8 cellular contexts compared by ENCODE assay signal in genomic region chr16:72501739-72502653, GRCh38.
DNase-seq lines count a peak whose midpoint lies in the region; ATAC-seq and TF ChIP-seq lines count a peak whose summit lies in the region.

No MANE protein-coding gene starts in this region.

- H3K4me3 ChIP-seq in fibroblast of mammary gland (ENCODE audit: control insufficient read depth, low read depth, low read length), result no peak overlapping the region
- no peak overlapping the region for H3K4me3 ChIP-seq in neural cell (ENCODE audit: low read length)

- TF ChIP-seq CTCF in GM13977 (IDR thresholded peaks at IDR 0.05; ENCODE audit: extremely low read depth, insufficient read depth, missing control alignments), result peak; percentile 92
- peak; percentile 95 for TF ChIP-seq CTCF in fibroblast of mammary gland (conservative IDR thresholded peaks at IDR 0.05; ENCODE audit: control insufficient read depth, insufficient read depth, low read depth, low read length)
- peak; percentile 93 for TF ChIP-seq CTCF in neural cell (IDR thresholded peaks at IDR 0.05; ENCODE audit: poor library complexity, severe bottlenecking)

- no peaks in the 10 kb centered on the region for H3K27me3 ChIP-seq in neural cell (ENCODE audit: insufficient read depth, low read depth, low read length)

- H3K27ac ChIP-seq in neural cell (ENCODE audit: low read length), result peak overlapping the region; percentile 97

- ATAC-seq in HG03108 (IDR thresholded peaks at IDR 0.05; ENCODE audit: unreplicated experiment), result peak; percentile 56

- no peak overlapping the region for H3K4me2 ChIP-seq in neural cell (ENCODE audit: low read length)

- H3K9me2 ChIP-seq in neural cell (ENCODE audit: insufficient read depth, low read length), result no peaks in the 10 kb centered on the region

- H3K9me3 ChIP-seq in neural cell (ENCODE audit: low read length), result no peaks in the 10 kb centered on the region

- peak; percentile 63 for TF ChIP-seq EP300 in neural cell (conservative IDR thresholded peaks at IDR 0.05; ENCODE audit: poor library complexity, severe bottlenecking)

- peak; percentile 96 for TF ChIP-seq RAD21 in neural cell (conservative IDR thresholded peaks at IDR 0.05)

- peak; percentile 79 for DNase-seq in AG08396 (ENCODE audit: low spot score)
- DNase-seq in GM13977 (ENCODE audit: low spot score), result peak; percentile 76
- peak; percentile 73 for DNase-seq in NCI-H2227 (lab: John Stamatoyannopoulos, UW; ENCODE audit: unreplicated experiment)
- DNase-seq in activated CD4-positive, alpha-beta T cell treated with anti-CD3 and anti-CD28 coated beads, Interleukin-2, amount 50 U/mL, for 48 hours, result peak; percentile 41 to 49
- DNase-seq in fibroblast of mammary gland (ENCODE audit: low read depth), result peak; percentile 78
- no peak for DNase-seq in cerebellar nuclear complex (lab: John Stamatoyannopoulos, UW)

- in situ Hi-C loops in GM13977 (cut with MboI; ENCODE audit: low pct_unique_long_range_greater_than_20kb, low sequenced_read_pairs, unreplicated experiment), result no loop called here

- H3K9ac ChIP-seq in neural cell (ENCODE audit: low read length), result peak overlapping the region; percentile 67

- H4K20me1 ChIP-seq in neural cell (ENCODE audit: insufficient read depth), result no peaks in the 10 kb centered on the region

- H3F3A ChIP-seq in neural cell (ENCODE audit: insufficient read depth, low read length, poor library complexity, severe bottlenecking), result peaks cover 9% of the 10 kb centered on the region

- no peaks in the 10 kb centered on the region for H3K36me3 ChIP-seq in neural cell (ENCODE audit: insufficient read depth, low read length)

- peak overlapping the region; percentile 30 for H2AFZ ChIP-seq in neural cell (ENCODE audit: low read depth, low read length)

- H3K79me2 ChIP-seq in neural cell (replicated peaks; ENCODE audit: insufficient read depth, low read length), result peaks cover 45% of the 10 kb centered on the region

TF ChIP-seq in neural cell, 6 proteins besides CTCF, POLR2A, EP300 and RAD21:
- TF ChIP-seq POLR2AphosphoS5 (IDR thresholded peaks at IDR 0.05), result no peak
- TF ChIP-seq MXI1 (conservative IDR thresholded peaks at IDR 0.05; ENCODE audit: poor library complexity, severe bottlenecking), result no peak
- peak; percentile 14 for TF ChIP-seq REST (IDR thresholded peaks at IDR 0.05; ENCODE audit: borderline replicate concordance)
- TF ChIP-seq EZH2 (IDR thresholded peaks at IDR 0.05; ENCODE audit: borderline replicate concordance, insufficient read depth, low read length, poor library complexity, severe bottlenecking), result no peak
- peak; percentile 92 for TF ChIP-seq SMC3 (conservative IDR thresholded peaks at IDR 0.05; ENCODE audit: poor library complexity)
- no peak for TF ChIP-seq TAF1 (IDR thresholded peaks at IDR 0.05; ENCODE audit: low read depth)

Comparison
In these comparisons a context has a peak if more than half of its experiments do, and no peak if none do; other contexts are left out.
1. DNase-seq: peak in AG08396 (single experiment), GM13977 (single experiment), NCI-H2227 (single experiment), activated CD4-positive, alpha-beta T cell treated with anti-CD3 and anti-CD28 coated beads, Interleukin-2, amount 50 U/mL, for 48 hours (2 of 2) and fibroblast of mammary gland (single experiment); none in cerebellar nuclear complex (0 of 2).
2. Peak in every context shown above with its lines, with median percentiles within 50 percentile points of each other: CTCF ChIP-seq.